17 cellular contexts compared by ENCODE assay signal in the genomic region with DNA sequence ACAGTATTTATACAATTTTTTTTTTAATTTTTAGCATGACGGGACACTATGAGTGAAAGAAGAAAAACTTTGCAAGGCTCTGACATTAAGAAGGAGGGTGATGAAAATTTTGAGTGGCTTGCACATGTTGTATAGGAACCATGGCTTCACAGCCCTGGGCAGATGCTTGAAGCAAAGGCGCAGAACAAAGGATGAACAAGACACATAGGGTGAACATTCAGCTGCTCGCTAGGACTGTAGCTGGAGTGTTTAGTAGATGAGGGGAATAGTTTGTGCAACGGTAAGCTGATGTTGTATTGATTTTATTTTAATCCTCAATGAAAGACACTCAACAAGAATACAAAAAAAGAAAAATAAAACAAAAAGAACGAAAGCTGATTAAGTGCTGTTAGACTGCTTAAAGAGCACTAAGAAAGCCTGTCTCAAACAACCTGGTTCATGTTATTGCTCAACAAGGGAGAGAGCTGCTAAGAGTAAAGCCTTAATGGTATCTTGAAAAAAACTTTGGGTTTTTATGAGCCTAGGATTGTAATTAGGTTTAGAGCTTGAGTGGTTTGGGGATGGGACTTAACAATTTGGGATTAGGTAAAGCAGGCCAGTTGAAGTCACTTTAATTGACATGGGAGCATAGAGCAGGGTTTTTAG.
"Had no signal": no experiment of that assay in that cellular context is flagged by ENCODE, and none has a peak within 500 bp of the region (broad histone marks: within the 10 kb centered on the region; RNA-seq: fewer than 3 reads in every experiment).

No MANE protein-coding gene starts in this region.

- H3K27ac Mint-ChIP-seq: activated CD4-positive, alpha-beta T cell treated with anti-CD3 and anti-CD28 coated beads, Interleukin-2, amount 10 ng/mL, durations not matched to agents 7 days and 5 days; activated CD8-positive, alpha-beta T cell treated with anti-CD3 and anti-CD28 coated beads, Interleukin-2, amount 10 ng/mL, durations not matched to agents 7 days and 5 days; activated naive CD4-positive, alpha-beta T cell treated with anti-CD3 and anti-CD28 coated beads for 36 hours; activated T-cell treated with anti-CD3 and anti-CD28 coated beads, Interleukin-2, amount 50 U/mL, for 24 hours; endodermal cell; nephron; stimulated activated naive B cell treated with anti-CD40 and anti-IgM and Interleukin-4, amounts not matched to agents 10 μg/mL and 1 μg/mL and 100 μg/mL, for 72 hours had no signal

- H3K4me1 Mint-ChIP-seq: activated CD4-positive, alpha-beta T cell treated with anti-CD3 and anti-CD28 coated beads, Interleukin-2, amount 10 ng/mL, durations not matched to agents 7 days and 5 days; stimulated activated naive B cell treated with anti-CD40 and anti-IgM and Interleukin-4, amounts not matched to agents 10 μg/mL and 1 μg/mL and 100 μg/mL, for 72 hours had no signal

- H3K36me3 ChIP-seq: brain microvascular endothelial cell had no signal

- H3K9me3 Mint-ChIP-seq: activated CD4-positive, alpha-beta T cell treated with anti-CD3 and anti-CD28 coated beads, Interleukin-2, amount 10 ng/mL, durations not matched to agents 7 days and 5 days; activated naive CD4-positive, alpha-beta T cell treated with anti-CD3 and anti-CD28 coated beads for 36 hours; activated T-cell treated with anti-CD3 and anti-CD28 coated beads, Interleukin-2, amount 50 U/mL, for 24 hours; endodermal cell; stimulated activated naive B cell treated with anti-CD40 and anti-IgM and Interleukin-4, amounts not matched to agents 10 μg/mL and 1 μg/mL and 100 μg/mL, for 72 hours had no signal

- H3K27me3 ChIP-seq: brain microvascular endothelial cell, dorsolateral prefrontal cortex had no signal

- H3K4me3 ChIP-seq: dorsolateral prefrontal cortex, lung had no signal

- H3K4me3 Mint-ChIP-seq: activated CD4-positive, alpha-beta T cell treated with anti-CD3 and anti-CD28 coated beads, Interleukin-2, amount 10 ng/mL, durations not matched to agents 7 days and 5 days; activated CD8-positive, alpha-beta T cell treated with anti-CD3 and anti-CD28 coated beads, Interleukin-2, amount 10 ng/mL, durations not matched to agents 7 days and 5 days; activated naive CD4-positive, alpha-beta T cell treated with anti-CD3 and anti-CD28 coated beads for 36 hours; activated T-cell treated with anti-CD3 and anti-CD28 coated beads, Interleukin-2, amount 50 U/mL, for 24 hours; endodermal cell; nephron; stimulated activated naive B cell treated with anti-CD40 and anti-IgM and Interleukin-4, amounts not matched to agents 10 μg/mL and 1 μg/mL and 100 μg/mL, for 72 hours had no signal

- ATAC-seq: activated CD4-positive, CD25-positive, alpha-beta regulatory T cell treated with anti-CD3 and anti-CD28 coated beads, Interleukin-2, amount 50 U/mL, for 24 hours; activated CD8-positive, alpha-beta T cell treated with anti-CD3 and anti-CD28 coated beads, Interleukin-2, amount 10 ng/mL, durations not matched to agents 7 days and 5 days; stimulated activated naive B cell treated with anti-CD40 and anti-IgM and Interleukin-4, amounts not matched to agents 10 μg/mL and 1 μg/mL and 100 μg/mL, for 72 hours had no signal

- H3K27ac ChIP-seq: brain microvascular endothelial cell, dorsolateral prefrontal cortex had no signal

- H3K36me3 Mint-ChIP-seq: stimulated activated naive B cell treated with anti-CD40 and anti-IgM and Interleukin-4, amounts not matched to agents 10 μg/mL and 1 μg/mL and 100 μg/mL, for 72 hours had no signal

- DNase-seq: activated CD4-positive, alpha-beta T cell treated with anti-CD3 and anti-CD28 coated beads, Interleukin-2, amount 10 ng/mL, durations not matched to agents 7 days and 5 days; activated CD8-positive, alpha-beta T cell treated with anti-CD3 and anti-CD28 coated beads, Interleukin-2, amount 10 ng/mL, durations not matched to agents 7 days and 5 days; activated naive CD4-positive, alpha-beta T cell treated with anti-CD3 and anti-CD28 coated beads for 36 hours; activated T-cell treated with anti-CD3 and anti-CD28 coated beads, Interleukin-2, amount 50 U/mL, for 24 hours; anterior cingulate cortex; brain microvascular endothelial cell; central memory CD4-positive, alpha-beta T cell; dorsolateral prefrontal cortex; endodermal cell; foreskin melanocyte; hypothalamus; midbrain; retina; stimulated activated naive B cell treated with anti-CD40 and anti-IgM and Interleukin-4, amounts not matched to agents 10 μg/mL and 1 μg/mL and 100 μg/mL, for 72 hours had no signal
